1 cellular context compared by ENCODE assay signal in the genomic region with DNA sequence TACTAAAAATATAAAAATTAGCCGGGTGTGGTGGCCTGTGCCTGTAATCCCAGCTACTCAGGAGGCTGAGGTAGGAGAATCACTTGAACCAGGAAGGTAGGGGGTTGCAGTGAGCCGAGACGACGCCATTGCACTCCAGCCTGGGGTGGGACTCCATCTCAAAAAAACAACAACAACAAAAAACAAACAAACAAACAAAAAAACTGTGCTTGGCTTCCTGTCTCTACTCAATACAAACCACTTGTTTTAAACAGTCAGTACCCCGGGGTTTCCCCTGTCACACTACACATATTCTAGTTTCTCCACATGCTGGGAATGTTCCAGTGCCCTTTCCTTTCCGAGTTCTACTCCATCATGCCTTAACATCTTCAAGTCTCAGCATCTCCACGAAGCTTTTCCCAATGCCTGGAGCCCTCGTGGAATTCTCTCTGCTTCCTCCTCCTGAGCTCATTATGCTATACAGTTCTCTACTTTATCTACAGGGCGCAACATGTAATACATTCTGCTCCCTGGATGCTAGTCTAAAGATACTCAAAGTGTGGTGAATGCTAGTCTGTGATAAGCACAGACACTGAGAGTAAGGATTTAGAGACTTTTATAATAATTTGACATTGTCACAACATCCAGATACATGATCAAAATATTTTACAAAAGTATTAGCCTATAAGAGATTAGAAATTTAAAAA.
TF ChIP-seq lines count a peak whose summit lies in the region.

No MANE protein-coding gene starts in this region.

TF ChIP-seq in IMR-90, 13 proteins besides CTCF, POLR2A, EP300 and RAD21:
- TF ChIP-seq RFX5 (IDR thresholded peaks at IDR 0.05; ENCODE audit: low read depth, low read length), result no peak
- TF ChIP-seq RCOR1 (IDR thresholded peaks at IDR 0.05; ENCODE audit: insufficient replicate concordance, low read length), result no peak
- TF ChIP-seq, protein P1, sequence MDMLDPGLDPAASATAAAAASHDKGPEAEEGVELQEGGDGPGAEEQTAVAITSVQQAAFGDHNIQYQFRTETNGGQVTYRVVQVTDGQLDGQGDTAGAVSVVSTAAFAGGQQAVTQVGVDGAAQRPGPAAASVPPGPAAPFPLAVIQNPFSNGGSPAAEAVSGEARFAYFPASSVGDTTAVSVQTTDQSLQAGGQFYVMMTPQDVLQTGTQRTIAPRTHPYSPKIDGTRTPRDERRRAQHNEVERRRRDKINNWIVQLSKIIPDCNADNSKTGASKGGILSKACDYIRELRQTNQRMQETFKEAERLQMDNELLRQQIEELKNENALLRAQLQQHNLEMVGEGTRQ (IDR thresholded peaks at IDR 0.05; ENCODE audit: low read depth, low read length), result no peak
- TF ChIP-seq CEBPB (IDR thresholded peaks at IDR 0.05; ENCODE audit: low read depth, low read length), result no peak
- TF ChIP-seq MAZ (IDR thresholded peaks at IDR 0.05; ENCODE audit: borderline replicate concordance, low read depth, low read length), result no peak
- TF ChIP-seq MAFK (IDR thresholded peaks at IDR 0.05; ENCODE audit: low read depth, low read length), result no peak
- no peak for TF ChIP-seq CHD1 (IDR thresholded peaks at IDR 0.05; ENCODE audit: low read depth, low read length)
- TF ChIP-seq FOS (IDR thresholded peaks at IDR 0.05; ENCODE audit: low read depth, low read length), result no peak
- TF ChIP-seq SMC3 (IDR thresholded peaks at IDR 0.05; ENCODE audit: low read depth, low read length), result no peak
- TF ChIP-seq NFE2L2 (IDR thresholded peaks at IDR 0.05; ENCODE audit: low read depth, low read length), result no peak
TF ChIP-seq in IMR-90: peak in this region for 0.
